17 cellular contexts compared by ENCODE assay signal in the genomic region with DNA sequence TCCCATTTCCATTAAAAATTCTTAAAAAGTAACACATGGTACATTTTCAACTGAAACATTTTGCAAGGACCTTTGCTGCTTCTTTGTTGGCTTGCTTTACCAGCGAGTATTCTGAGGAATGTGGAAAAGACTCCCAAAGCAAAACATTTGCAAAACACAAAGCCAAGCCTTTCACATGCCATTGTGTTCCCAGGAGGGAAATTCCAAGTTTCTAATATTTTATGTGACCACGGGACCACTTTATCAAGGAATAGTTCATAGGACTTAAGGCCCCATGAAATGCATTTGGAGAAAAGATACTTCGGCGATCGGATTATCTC. TPM values are rescaled to one million over a fixed set of nuclear protein-coding genes. Genes with fewer than 3 reads are reported as not detected.
A peak's percentile ranks its signal among the peaks of the same experiment; 100 is the strongest.
DNase-seq lines count a peak whose midpoint lies in the region; ATAC-seq and TF ChIP-seq lines count a peak whose summit lies in the region.
"Had no signal": no experiment of that assay in that cellular context is flagged by ENCODE, and none has a peak within 500 bp of the region (broad histone marks: within the 10 kb centered on the region; RNA-seq: fewer than 3 reads in every experiment).

No MANE protein-coding gene starts in this region.

- no peak overlapping the region for H3K27ac ChIP-seq in esophagus muscularis mucosa (replicated peaks in 1 of 4)
- H3K27ac ChIP-seq: heart right ventricle, left lung had no signal

- H3K4me1 ChIP-seq in esophagus muscularis mucosa, result peaks cover 0 to 15% (median 10%) of the 10 kb centered on the region in 4 donors
- H3K4me1 ChIP-seq: left lung had no signal

- TF ChIP-seq CTCF in esophagus muscularis mucosa (IDR thresholded peaks at IDR 0.05) (no peak), nephron (IDR thresholded peaks at IDR 0.05; ENCODE audit: unreplicated experiment in 3 of 3) (no peak)

- peaks cover 11% of the 10 kb centered on the region for H3K4me1 Mint-ChIP-seq in nephron

- 66% methylated on average over 5 of the region's 5 CpGs for whole genome bisulfite sequencing in esophagus muscularis mucosa

- in situ Hi-C loops in ACHN (cut with HindIII; ENCODE audit: low pct_ligation_motif_present, low pct_unique_long_range_greater_than_20kb, low sequenced_read_pairs), result no loop called here

- H3K27me3 Mint-ChIP-seq in nephron (ENCODE audit: low read depth), result no peaks in the 10 kb centered on the region

- H3K27me3 ChIP-seq in esophagus muscularis mucosa, result no peaks in the 10 kb centered on the region
- H3K27me3 ChIP-seq: stomach had no signal

- peak; percentile 79 for DNase-seq in AG08395 (ENCODE audit: low spot score)
- peak; percentile 24 for DNase-seq in LHCN-M2 (ENCODE audit: low read depth)
- peak; percentile 24 for DNase-seq in esophagus muscularis mucosa (ENCODE audit: extremely low spot score)
- DNase-seq in amniotic stem cell (lab: John Stamatoyannopoulos, UW), result no peak
- no peak for DNase-seq in activated naive CD4-positive, alpha-beta T cell treated with Interleukin-2 at 50 U/mL for 16 hours
- DNase-seq in ACHN, result no peak
- DNase-seq: activated T-cell treated with anti-CD3 and anti-CD28 coated beads, Interleukin-2, amount 50 U/mL, for 4 hours; AML-193; amygdala; heart right ventricle; left lung; NCI-H2081 treated with DMSO at 0.1 percent for 48 hours; stomach; T-helper 9 cell had no signal

- no peaks in the 10 kb centered on the region for H3K36me3 ChIP-seq in esophagus muscularis mucosa
- H3K36me3 ChIP-seq: heart right ventricle, left lung, stomach had no signal

- H3K4me3 ChIP-seq in esophagus muscularis mucosa, result no peak overlapping the region
- H3K4me3 ChIP-seq: heart right ventricle, left lung, stomach had no signal

- no peaks in the 10 kb centered on the region for H3K9me3 ChIP-seq in esophagus muscularis mucosa
- H3K9me3 ChIP-seq: left lung, stomach had no signal

- no peak for TF ChIP-seq EP300 in esophagus muscularis mucosa (IDR thresholded peaks at IDR 0.05)

- intact Hi-C loops in esophagus muscularis mucosa (cut with DNase I), result no loop called here

- peak overlapping the region; percentile 85 to 91 (median 87) for H3K27ac Mint-ChIP-seq in nephron

- H3K4me3 Mint-ChIP-seq in nephron, result no peak overlapping the region
- H3K4me3 Mint-ChIP-seq: activated T-cell treated with anti-CD3 and anti-CD28 coated beads, Interleukin-2, amount 50 U/mL, for 4 hours had no signal

- no peak for TF ChIP-seq POLR2A in esophagus muscularis mucosa (IDR thresholded peaks at IDR 0.05; ENCODE audit: low read depth)

- H3K36me3 Mint-ChIP-seq in nephron (ENCODE audit: low read depth), result peaks cover 82% of the 10 kb centered on the region

- H3K9me3 Mint-ChIP-seq in nephron, result peaks cover 4% of the 10 kb centered on the region

- no peak for ATAC-seq in HG02840 (IDR thresholded peaks at IDR 0.05; ENCODE audit: low FRiP score, unreplicated experiment)
- ATAC-seq: activated T-cell treated with anti-CD3 and anti-CD28 coated beads, Interleukin-2, amount 50 U/mL, for 4 hours had no signal

RNA-seq across cellular contexts. Expression of gene CYP27C1, which starts 26.2 kb away (rescaled TPM):
- total RNA-seq in LHCN-M2 (2014; rRNA removed) (0.32 and 0.63 TPM in 2 replicates), esophagus muscularis mucosa (under 1 TPM in 2 of 4 donors, not detected in 2; under 0.01 to 0.26 TPM)
- 1.7 TPM for polyA plus RNA-seq in LHCN-M2 (2012)
- total RNA-seq: activated T-cell treated with anti-CD3 and anti-CD28 coated beads, Interleukin-2, amount 50 U/mL, for 4 hours; HT-29 had no signal

Comparison
In these comparisons a context has a peak if more than half of its experiments do, and no peak if none do; other contexts are left out.
1. DNase-seq: peak in AG08395 (single experiment), LHCN-M2 (single experiment) and esophagus muscularis mucosa (single experiment); none in amniotic stem cell (single experiment), activated naive CD4-positive, alpha-beta T cell treated with Interleukin-2 at 50 U/mL for 16 hours (single experiment) and ACHN (single experiment).